In genomic region chr7:103912906-103913610, GRCh38 we compare ENCODE assay signal across 1 cellular context.
TF ChIP-seq lines count a peak whose summit lies in the region.

No MANE protein-coding gene starts in this region.

TF ChIP-seq in A549, 52 proteins besides CTCF, POLR2A, EP300 and RAD21 (continued from another document):
- TF ChIP-seq HES2 (IDR thresholded peaks at IDR 0.05) (no peak), FOXS1 (CRISPR knock-in tag; IDR thresholded peaks at IDR 0.05) (no peak)
